Comparison of ENCODE assay signal across 9 cellular contexts in genomic region chr17:28950752-28951427, GRCh38. TPM values are rescaled to one million over a fixed set of nuclear protein-coding genes. Genes with fewer than 3 reads are reported as not detected.
DNase-seq lines count a peak whose midpoint lies in the region; ATAC-seq, FAIRE-seq and TF ChIP-seq lines count a peak whose summit lies in the region.
"Had no signal": no experiment of that assay in that cellular context is flagged by ENCODE, and none has a peak within 500 bp of the region (broad histone marks: within the 10 kb centered on the region; RNA-seq: fewer than 3 reads in every experiment).

No MANE protein-coding gene starts in this region.

- ATAC-seq in HG02763 (IDR thresholded peaks at IDR 0.05; ENCODE audit: unreplicated experiment) (peak; percentile 6), GM12878 (no peak), memory B cell (ENCODE audit: low read depth) (no peak)

- peak overlapping the region; percentile 96 for H3K4me3 Mint-ChIP-seq in memory B cell

- H3K27ac ChIP-seq in GM12878 (ENCODE audit: control insufficient read depth, insufficient read depth) (peak overlapping the region; percentile 64), uterus (peak overlapping the region; percentile 92 to 93)

- POLR2A ChIA-PET in GM12878 (lab: Charles Lee): interaction anchor here (0.5 to 2.9 kb wide), 20 partner anchors 17 to 343 kb away, joined by 3 to 24 read pairs (median 5); partner anchors contain the start of genes FAM222B, FLOT2, NEK8 and NUFIP2

- no peak for TF ChIP-seq POLR2A in GM12878 (IDR thresholded peaks at IDR 0.05; ENCODE audit: low read depth, low read length)
- no peak for TF ChIP-seq POLR2A in uterus (IDR thresholded peaks at IDR 0.05)

- peaks cover 9% of the 10 kb centered on the region for H3K4me1 ChIP-seq in GM12878 (ENCODE audit: control insufficient read depth, insufficient read depth, low read length)
- peaks cover 0 to 3% of the 10 kb centered on the region in 2 donors for H3K4me1 ChIP-seq in uterus

- WGBS in GM12878 (ENCODE audit: insufficient coverage, insufficient replicate concordance, low lambda C conversion rate, missing lambda C conversion rate): under 1% methylated on average over 36 of the region's 51 CpGs

- no peaks in the 10 kb centered on the region for H3K9me3 Mint-ChIP-seq in memory B cell

- no peak for TF ChIP-seq RAD21 in GM12878 (IDR thresholded peaks at IDR 0.05; ENCODE audit: insufficient read depth, low read depth, low read length)

- no peaks in the 10 kb centered on the region; a peak in 1 of 4 replicates for H3K36me3 ChIP-seq in GM12878 (ENCODE audit: control insufficient read depth in 2 of 2, insufficient read depth in 2 of 2, low read length in 1 of 2)
- no peaks in the 10 kb centered on the region for H3K36me3 ChIP-seq in uterus

- BruUV-seq in GM12878 (replicated peaks; lab: Mats Ljungman, UMichigan): no TSS peak

- TF ChIP-seq CTCF in AG09309 (IDR thresholded peaks at IDR 0.05; ENCODE audit: control insufficient read depth, insufficient read depth, low read depth, low read length, missing control alignments) (no peak), GM12878 (IDR thresholded peaks at IDR 0.05 in 2 of 3, conservative IDR thresholded peaks at IDR 0.05 in 1 of 3; ENCODE audit: control insufficient read depth in 2 of 3, extremely low read depth in 1 of 3, insufficient read depth in 1 of 3, low read depth in 3 of 3, low read length in 3 of 3) (no peak), uterus (IDR thresholded peaks at IDR 0.05) (no peak)

- CTCF ChIA-PET in GM12878 (lab: Yijun Ruan, JAX): interaction anchor here (1.1 to 4.4 kb wide), 10 partner anchors 13 to 231 kb away, joined by 4 to 92 read pairs (median 14); partner anchors contain the start of genes DHRS13, NEK8, RPL23A and TLCD1

- peaks cover 16% of the 10 kb centered on the region for H3K4me1 Mint-ChIP-seq in memory B cell

- peak overlapping the region; percentile 36 for H2AFZ ChIP-seq in GM12878 (ENCODE audit: control insufficient read depth, low read depth, low read length)

- DNase-seq in AG09309 (ENCODE audit: low read depth) (no peak), GM12878 (ENCODE audit: low read depth, low spot score) (no peak), memory B cell (ENCODE audit: low spot score in 2 of 2) (no peak), uterus (peak in 1 of 2 donors; percentile 42), NCI-H82 (lab: John Stamatoyannopoulos, UW) (no peak), HPDE6-E6E7 (ENCODE audit: extremely low spot score) (no peak)
- DNase-seq in activated CD4-positive, alpha-beta T cell treated with anti-CD3 and anti-CD28 coated beads for 4 hours: no peak

- H3K9me3 ChIP-seq in GM12878 (replicated peaks; ENCODE audit: control insufficient read depth, insufficient read depth, low read length): no peaks in the 10 kb centered on the region
- H3K9me3 ChIP-seq in uterus: no peaks in the 10 kb centered on the region

- H3K27me3 ChIP-seq in GM12878 (replicated peaks in 1 of 2; ENCODE audit: control insufficient read depth in 2 of 2, insufficient read depth in 2 of 2, low read length in 1 of 2): no peaks in the 10 kb centered on the region
- no peaks in the 10 kb centered on the region for H3K27me3 ChIP-seq in uterus

- TF ChIP-seq EP300 in GM12878 (IDR thresholded peaks at IDR 0.05; ENCODE audit: borderline replicate concordance in 1 of 2, control insufficient read depth in 1 of 2, low read depth in 2 of 2, low read length in 2 of 2): no peak

- no peak for FAIRE-seq in GM12878 (lab: Jason Lieb, UNC)

- H4K20me1 ChIP-seq in GM12878 (ENCODE audit: control insufficient read depth, insufficient read depth): no peaks in the 10 kb centered on the region

- H3K4me3 ChIP-seq in AG09309 (ENCODE audit: control insufficient read depth, low read depth, low read length): peak overlapping the region; percentile 93
- peak overlapping the region; percentile 92 for H3K4me3 ChIP-seq in GM12878
- H3K4me3 ChIP-seq in uterus: peak overlapping the region; percentile 86 to 92

- RAD21 ChIA-PET in GM12878 (lab: Charles Lee; ENCODE audit: unreplicated experiment): interaction anchor here (0.8 to 3.5 kb wide), 13 partner anchors 13 to 231 kb away, joined by 3 to 22 read pairs (median 4); partner anchors contain the start of genes FLOT2, RPL23A and TLCD1

- intact Hi-C loops in GM12878 (cut with micrococcal nuclease; ENCODE audit: unreplicated experiment): loop anchor here (2.0 to 5.0 kb wide), 2 partner anchors 48 to 341 kb away; partner anchors contain the start of genes DHRS13 and NUFIP2
- intact Hi-C loops in uterus (cut with DNase I; ENCODE audit: low total_unique reads): loop anchor here (5.0 kb wide), 1 partner anchor 49 kb away; the partner anchor contains the start of gene DHRS13

- in situ Hi-C loops in GM12878 (cut with MboI): loop anchor here (10.0 kb wide), 1 partner anchor 616 kb away; the partner anchor contains the start of genes IFT20 and TNFAIP1

- H3K27ac Mint-ChIP-seq in memory B cell: peak overlapping the region; percentile 76

- H3K79me2 ChIP-seq in GM12878 (ENCODE audit: control insufficient read depth, insufficient read depth, low read length): peaks cover 52% of the 10 kb centered on the region

- peaks cover 2% of the 10 kb centered on the region for H3K36me3 Mint-ChIP-seq in memory B cell

- no peaks in the 10 kb centered on the region for H3K27me3 Mint-ChIP-seq in memory B cell

- H3K4me2 ChIP-seq in GM12878 (ENCODE audit: control insufficient read depth, insufficient read depth): peak overlapping the region; percentile 57; the same call in 1 of the 2 replicates

- SMC1A ChIA-PET in GM12878 (lab: Charles Lee; ENCODE audit: uncharacterized antibody, unreplicated experiment): interaction anchor here (0.6 to 3.9 kb wide), 12 partner anchors 11 to 307 kb away, joined by 3 to 43 read pairs (median 6); partner anchors contain the start of genes RPL23A and TLCD1

- peak overlapping the region; percentile 85 for H3K9ac ChIP-seq in GM12878 (ENCODE audit: control insufficient read depth, insufficient read depth, low read length)

RNA-seq across cellular contexts. Expression of gene PHF12, which starts 0.4 kb away (rescaled TPM):
- total RNA-seq in GM12878 (2013; cell fraction: nucleolus; rRNA removed): 61.5 and 63.1 TPM in 2 replicates
- total RNA-seq in GM12878 (2014; rRNA removed) (28.6 and 30.1 TPM in 2 replicates), GM12878 (2014; rRNA removed; fragmentation: Illumina TruSeq; extraction: Trizol) (15.9 and 18.1 TPM in 2 replicates), GM12878 (2021) (43.9 and 44.2 TPM in 2 replicates), uterus (10 to 100 TPM; 22.1 to 78.4 (median 55.2) TPM)
- 9.3 TPM for polyA plus RNA-seq in GM12878 (2011; ENCODE audit: low read depth)
- polyA plus RNA-seq in GM12878 (2011; rRNA removed) (8.6 and 22.6 TPM in 2 replicates), GM12878 (2014; fragmentation: Illumina TruSeq; extraction: Trizol) (24.7 and 27.8 TPM in 2 replicates), GM12878 (2014; fragmentation: Nextera tagmentation; extraction: Ambion mirVana) (1 to 10 TPM; 1.3 to 2.3 TPM), GM12878 (2014; rRNA removed) (33.5 and 39.8 TPM in 2 replicates), GM12878 (2016; fragmentation: Nextera tagmentation; extraction: Ambion mirVana) (10 to 100 TPM; 10.6 to 15.3 TPM)
- 22.1 and 28.1 TPM in 2 replicates for polyA plus RNA-seq in GM12878 (2011; cell fraction: cytosol; rRNA removed)
- 65.0 and 92.9 TPM in 2 replicates for polyA plus RNA-seq in GM12878 (2011; cell fraction: nucleus; rRNA removed)
- polyA plus RNA-seq in GM12878 (2012): 24.0 and 34.6 TPM in 2 replicates
- 23.6 and 28.7 TPM in 2 replicates for polyA minus RNA-seq in GM12878 (2011; rRNA and poly(A)+ RNA removed)
- 14.8 and 15.6 TPM in 2 replicates for polyA minus RNA-seq in GM12878 (2011; cell fraction: cytosol; rRNA and poly(A)+ RNA removed)
- polyA minus RNA-seq in GM12878 (2011; cell fraction: nucleus; rRNA and poly(A)+ RNA removed): 20.8 and 40.7 TPM in 2 replicates

RNA-seq across cellular contexts. Expression of gene DHRS13, which starts 48.0 kb away (rescaled TPM):
- 66.0 and 68.2 TPM in 2 replicates for total RNA-seq in GM12878 (2013; cell fraction: nucleolus; rRNA removed)
- total RNA-seq in GM12878 (2014; rRNA removed): 35.3 and 37.1 TPM in 2 replicates
- total RNA-seq in GM12878 (2014; rRNA removed; fragmentation: Illumina TruSeq; extraction: Trizol): 23.7 and 24.2 TPM in 2 replicates
- total RNA-seq in GM12878 (2021): 27.6 and 31.3 TPM in 2 replicates
- polyA plus RNA-seq in GM12878 (2011; ENCODE audit: low read depth): 3.0 TPM
- 50.6 and 55.2 TPM in 2 replicates for polyA plus RNA-seq in GM12878 (2011; rRNA removed)
- polyA plus RNA-seq in GM12878 (2011; cell fraction: cytosol; rRNA removed): 70.4 and 81.7 TPM in 2 replicates
- polyA plus RNA-seq in GM12878 (2011; cell fraction: nucleus; rRNA removed): 47.5 and 49.0 TPM in 2 replicates
- 7.6 and 12.3 TPM in 2 replicates for polyA plus RNA-seq in GM12878 (2012)
- polyA plus RNA-seq in GM12878 (2014; fragmentation: Illumina TruSeq; extraction: Trizol): 17.7 and 19.6 TPM in 2 replicates
- under 1 TPM in 1 of 2 experiments, not detected in 1; 0.18 TPM for polyA plus RNA-seq in GM12878 (2014; fragmentation: Nextera tagmentation; extraction: Ambion mirVana)
- polyA plus RNA-seq in GM12878 (2014; rRNA removed): 37.7 and 38.8 TPM in 2 replicates
- 10 to 100 TPM; 28.7 to 35.5 TPM for polyA plus RNA-seq in GM12878 (2016; fragmentation: Nextera tagmentation; extraction: Ambion mirVana)
- 39.0 and 44.2 TPM in 2 replicates for polyA minus RNA-seq in GM12878 (2011; rRNA and poly(A)+ RNA removed)
- polyA minus RNA-seq in GM12878 (2011; cell fraction: cytosol; rRNA and poly(A)+ RNA removed): 14.3 and 16.6 TPM in 2 replicates
- 16.2 and 21.1 TPM in 2 replicates for polyA minus RNA-seq in GM12878 (2011; cell fraction: nucleus; rRNA and poly(A)+ RNA removed)
- 10 to 100 TPM in 3 of 4 donors, under 1 TPM in 1; 0.26 to 17.4 (median 13.6) TPM for total RNA-seq in uterus

RNA-seq across cellular contexts. Expression of gene FLOT2, which starts 53.4 kb away (rescaled TPM):
- total RNA-seq in GM12878 (2013; cell fraction: nucleolus; rRNA removed): 29.2 and 39.1 TPM in 2 replicates
- total RNA-seq in GM12878 (2014; rRNA removed) (79.0 and 79.6 TPM in 2 replicates), GM12878 (2014; rRNA removed; fragmentation: Illumina TruSeq; extraction: Trizol) (72.0 and 72.5 TPM in 2 replicates), GM12878 (2021) (291 and 302 TPM in 2 replicates), uterus (100 to 1,000 TPM in 1 of 4 donors, 10 to 100 TPM in 3; 31.3 to 117 (median 37.4) TPM)
- polyA plus RNA-seq in GM12878 (2011; ENCODE audit: low read depth): 30.4 TPM
- polyA plus RNA-seq in GM12878 (2011; rRNA removed) (90.1 and 150 TPM in 2 replicates), GM12878 (2014; fragmentation: Illumina TruSeq; extraction: Trizol) (75.3 and 147 TPM in 2 replicates), GM12878 (2014; fragmentation: Nextera tagmentation; extraction: Ambion mirVana) (100 to 1,000 TPM in 1 of 2 experiments, 10 to 100 TPM in 1; 56.8 to 121 TPM), GM12878 (2014; rRNA removed) (150 and 154 TPM in 2 replicates), GM12878 (2016; fragmentation: Nextera tagmentation; extraction: Ambion mirVana) (100 to 1,000 TPM; 237 to 251 TPM)
- 162 and 176 TPM in 2 replicates for polyA plus RNA-seq in GM12878 (2011; cell fraction: cytosol; rRNA removed)
- polyA plus RNA-seq in GM12878 (2011; cell fraction: nucleus; rRNA removed): 153 and 169 TPM in 2 replicates
- 59.9 and 65.4 TPM in 2 replicates for polyA plus RNA-seq in GM12878 (2012)
- 172 and 176 TPM in 2 replicates for polyA minus RNA-seq in GM12878 (2011; rRNA and poly(A)+ RNA removed)
- 71.6 and 96.9 TPM in 2 replicates for polyA minus RNA-seq in GM12878 (2011; cell fraction: cytosol; rRNA and poly(A)+ RNA removed)
- 19.0 and 28.4 TPM in 2 replicates for polyA minus RNA-seq in GM12878 (2011; cell fraction: nucleus; rRNA and poly(A)+ RNA removed)

RNA-seq across cellular contexts. Expression of gene SEZ6, which starts 54.9 kb away (rescaled TPM):
- total RNA-seq in GM12878 (2013; cell fraction: nucleolus; rRNA removed): not detected in 2 replicates
- total RNA-seq in GM12878 (2014; rRNA removed): not detected in 2 replicates
- not detected in 2 replicates for total RNA-seq in GM12878 (2014; rRNA removed; fragmentation: Illumina TruSeq; extraction: Trizol)
- not detected in 2 replicates for total RNA-seq in GM12878 (2021)
- 0.33 TPM for polyA plus RNA-seq in GM12878 (2011; ENCODE audit: low read depth)
- not detected in 2 replicates for polyA plus RNA-seq in GM12878 (2011; rRNA removed)
- not detected in 2 replicates for polyA plus RNA-seq in GM12878 (2011; cell fraction: cytosol; rRNA removed)
- polyA plus RNA-seq in GM12878 (2011; cell fraction: nucleus; rRNA removed): not detected in 2 replicates
- 0.24 and 0.58 TPM in 2 replicates for polyA plus RNA-seq in GM12878 (2012)
- 0.09 TPM in 1 of 2 replicates, not detected in the other for polyA plus RNA-seq in GM12878 (2014; fragmentation: Illumina TruSeq; extraction: Trizol)
- under 1 TPM; 0.05 to 0.24 TPM for polyA plus RNA-seq in GM12878 (2014; fragmentation: Nextera tagmentation; extraction: Ambion mirVana)
- polyA plus RNA-seq in GM12878 (2014; rRNA removed): 0.09 and 0.23 TPM in 2 replicates
- under 1 TPM; 0.36 to 0.87 TPM for polyA plus RNA-seq in GM12878 (2016; fragmentation: Nextera tagmentation; extraction: Ambion mirVana)
- not detected in 2 replicates for polyA minus RNA-seq in GM12878 (2011; rRNA and poly(A)+ RNA removed)
- not detected in 2 replicates for polyA minus RNA-seq in GM12878 (2011; cell fraction: cytosol; rRNA and poly(A)+ RNA removed)
- not detected in 2 replicates for polyA minus RNA-seq in GM12878 (2011; cell fraction: nucleus; rRNA and poly(A)+ RNA removed)
- total RNA-seq in uterus: under 1 TPM in 1 of 4 donors, not detected in 3; 0.07 TPM
- total RNA-seq: renal cortical epithelial cell had no signal
